In the genomic region with DNA sequence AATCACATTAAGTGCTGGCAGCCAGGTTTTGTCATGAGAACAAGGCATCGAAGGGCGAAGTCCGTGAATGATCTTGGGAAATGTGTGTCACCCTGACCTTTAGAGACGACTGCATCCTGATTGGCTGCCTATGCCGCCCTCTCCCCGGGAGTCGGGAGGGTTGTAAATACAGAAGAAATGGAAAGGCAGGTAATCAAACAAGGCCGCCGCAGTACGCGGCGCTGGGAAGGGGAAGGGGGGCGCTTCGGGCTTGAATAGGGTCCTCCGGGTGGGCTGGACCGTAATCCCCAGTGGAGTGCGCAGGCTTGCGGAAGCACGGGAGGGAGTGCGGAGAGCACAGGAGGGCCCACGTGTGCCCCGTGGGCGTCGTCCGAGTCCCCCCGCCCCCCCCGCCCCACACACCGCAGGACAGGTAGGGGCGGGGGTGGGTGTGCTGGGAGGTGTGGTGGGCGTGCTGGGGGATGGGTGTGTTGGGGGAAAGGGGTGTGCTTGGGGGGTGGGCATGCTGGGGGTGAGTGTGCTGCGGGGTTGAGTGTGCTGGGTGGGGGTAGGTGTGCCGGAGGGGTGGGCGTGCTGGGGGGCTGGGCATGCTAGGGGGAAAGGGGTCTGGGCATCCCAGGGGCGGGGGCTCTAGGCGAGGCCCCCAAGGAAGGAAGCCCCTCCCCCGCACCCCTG, we compare ENCODE assay signal across 1 cellular context.
A peak's percentile ranks its signal among the peaks of the same experiment; 100 is the strongest.
TF ChIP-seq lines count a peak whose summit lies in the region.

No MANE protein-coding gene starts in this region.

TF ChIP-seq in H1, 55 proteins besides CTCF, POLR2A, EP300 and RAD21 (continued from another document):
- TF ChIP-seq GTF2F1 (IDR thresholded peaks at IDR 0.05; ENCODE audit: borderline replicate concordance, low read depth, low read length), result no peak
- TF ChIP-seq JUND (IDR thresholded peaks at IDR 0.05; ENCODE audit: low read length), result no peak
- TF ChIP-seq CHD1 (IDR thresholded peaks at IDR 0.05; ENCODE audit: low read depth, low read length), result no peak
- TF ChIP-seq, protein P1, sequence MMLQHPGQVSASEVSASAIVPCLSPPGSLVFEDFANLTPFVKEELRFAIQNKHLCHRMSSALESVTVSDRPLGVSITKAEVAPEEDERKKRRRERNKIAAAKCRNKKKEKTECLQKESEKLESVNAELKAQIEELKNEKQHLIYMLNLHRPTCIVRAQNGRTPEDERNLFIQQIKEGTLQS (IDR thresholded peaks at IDR 0.05; ENCODE audit: insufficient read depth, low read depth, low read length), result no peak
- TF ChIP-seq YY1 (IDR thresholded peaks at IDR 0.05; ENCODE audit: low read depth, low read length), result no peak
- TF ChIP-seq CREB1 (IDR thresholded peaks at IDR 0.05), result 0 out of 2 replicates have a peak, but pooled peaks have one; percentile 14
- no peak for TF ChIP-seq TAF1 (IDR thresholded peaks at IDR 0.05; ENCODE audit: low read depth, low read length)
- TF ChIP-seq CHD7 (IDR thresholded peaks at IDR 0.05; ENCODE audit: insufficient replicate concordance, low read length), result peak; percentile 46
- TF ChIP-seq, protein P2, sequence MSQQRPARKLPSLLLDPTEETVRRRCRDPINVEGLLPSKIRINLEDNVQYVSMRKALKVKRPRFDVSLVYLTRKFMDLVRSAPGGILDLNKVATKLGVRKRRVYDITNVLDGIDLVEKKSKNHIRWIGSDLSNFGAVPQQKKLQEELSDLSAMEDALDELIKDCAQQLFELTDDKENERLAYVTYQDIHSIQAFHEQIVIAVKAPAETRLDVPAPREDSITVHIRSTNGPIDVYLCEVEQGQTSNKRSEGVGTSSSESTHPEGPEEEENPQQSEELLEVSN (IDR thresholded peaks at IDR 0.05), result peak; percentile 68
- TF ChIP-seq PHF8 (conservative IDR thresholded peaks at IDR 0.05; ENCODE audit: low read depth, low read length), result no peak; the same call in 1 of the 2 replicates
- TF ChIP-seq, protein P3, sequence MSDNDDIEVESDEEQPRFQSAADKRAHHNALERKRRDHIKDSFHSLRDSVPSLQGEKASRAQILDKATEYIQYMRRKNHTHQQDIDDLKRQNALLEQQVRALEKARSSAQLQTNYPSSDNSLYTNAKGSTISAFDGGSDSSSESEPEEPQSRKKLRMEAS (IDR thresholded peaks at IDR 0.05), result peak; percentile 55; the same call in 1 of the 2 replicates
- TF ChIP-seq CTBP2 (IDR thresholded peaks at IDR 0.05; ENCODE audit: borderline replicate concordance, insufficient read depth, insufficient read length, low read length), result peak; percentile 43
- TF ChIP-seq HDAC2 (IDR thresholded peaks at IDR 0.05; ENCODE audit: borderline replicate concordance in 1 of 2, low read depth in 2 of 2, low read length in 2 of 2), result 0 out of 4 replicates have a peak, but pooled peaks of 1 of the 2 experiments have one; percentile 19
- no peak for TF ChIP-seq SP2 (IDR thresholded peaks at IDR 0.05; ENCODE audit: low read length)
- no peak for TF ChIP-seq GABPA (IDR thresholded peaks at IDR 0.05; ENCODE audit: borderline replicate concordance, insufficient read depth, low read length)
- no peak for TF ChIP-seq CBX8 (IDR thresholded peaks at IDR 0.05; ENCODE audit: borderline replicate concordance, low read depth, low read length)
- TF ChIP-seq EZH2 (IDR thresholded peaks at IDR 0.05; ENCODE audit: low read depth, low read length, severe bottlenecking), result no peak
- TF ChIP-seq SIN3A (conservative IDR thresholded peaks at IDR 0.05 in 1 of 2, IDR thresholded peaks at IDR 0.05 in 1 of 2; ENCODE audit: low read depth in 1 of 2, low read length in 2 of 2), result peak in 1 of 2 experiments; percentile 35; a peak in 1 of 4 replicates
